12 cellular contexts compared by ENCODE assay signal in genomic region chr2:213022987-213023386, GRCh38.
DNase-seq lines count a peak whose midpoint lies in the region; ATAC-seq and TF ChIP-seq lines count a peak whose summit lies in the region.
"Had no signal": no experiment of that assay in that cellular context is flagged by ENCODE, and none has a peak within 500 bp of the region (broad histone marks: within the 10 kb centered on the region; RNA-seq: fewer than 3 reads in every experiment).

No MANE protein-coding gene starts in this region.

- H3K4me3 Mint-ChIP-seq in activated T-helper 2 cell treated with anti-CD3 and anti-CD28 coated beads, Interferon-gamma antibody, Interleukin-2, Interleukin-4, amounts not matched to agents 10 μg/mL and 5 μg/mL and 100 μg/mL, durations not matched to agents 14 hours and 24 hours and 36 hours (ENCODE audit: low read depth), result no peak overlapping the region
- H3K4me3 Mint-ChIP-seq: activated CD4-positive, alpha-beta T cell treated with anti-CD3 and anti-CD28 coated beads, Interleukin-2, amount 10 ng/mL, durations not matched to agents 7 days and 5 days had no signal

- H2AFZ ChIP-seq in OCI-LY7 (ENCODE audit: low read length), result peak overlapping the region; percentile 14; the same call in 1 of the 2 replicates

- peaks cover 19% of the 10 kb centered on the region for H3K27me3 Mint-ChIP-seq in activated T-helper 2 cell treated with anti-CD3 and anti-CD28 coated beads, Interferon-gamma antibody, Interleukin-2, Interleukin-4, amounts not matched to agents 10 μg/mL and 5 μg/mL and 100 μg/mL, durations not matched to agents 14 hours and 24 hours and 36 hours (ENCODE audit: low read depth)

- H3K4me3 ChIP-seq in OCI-LY7 (ENCODE audit: low read depth, low read length, poor library complexity, severe bottlenecking) (no peak overlapping the region), Peyer's patch (no peak overlapping the region)
- H3K4me3 ChIP-seq: left lung had no signal

- no peak for TF ChIP-seq POLR2A in Peyer's patch (IDR thresholded peaks at IDR 0.05)

- H3K79me2 ChIP-seq in OCI-LY7 (ENCODE audit: insufficient read depth, low read depth, low read length), result no peaks in the 10 kb centered on the region

- ATAC-seq in GM18499 (IDR thresholded peaks at IDR 0.05; ENCODE audit: insufficient read depth, unreplicated experiment) (peak; percentile 53), GM19455 (IDR thresholded peaks at IDR 0.05; ENCODE audit: unreplicated experiment) (peak; percentile 62), HG02938 (IDR thresholded peaks at IDR 0.05; ENCODE audit: unreplicated experiment) (peak; percentile 65)
- ATAC-seq: left lung had no signal

- peaks cover 24% of the 10 kb centered on the region for H3K4me1 Mint-ChIP-seq in activated T-helper 2 cell treated with anti-CD3 and anti-CD28 coated beads, Interferon-gamma antibody, Interleukin-2, Interleukin-4, amounts not matched to agents 10 μg/mL and 5 μg/mL and 100 μg/mL, durations not matched to agents 14 hours and 24 hours and 36 hours (ENCODE audit: low read depth)

- peak overlapping the region; percentile 51 for H3K4me2 ChIP-seq in OCI-LY7 (ENCODE audit: low read length)

- POLR2A ChIA-PET in OCI-LY7 (lab: Charles Lee), result interaction anchor here (0.6 to 4.5 kb wide), 10 partner anchors 9 to 535 kb away, joined by 3 to 21 read pairs (median 3); no protein-coding TSS in a partner anchor

- TF ChIP-seq CTCF in OCI-LY7 (conservative IDR thresholded peaks at IDR 0.05; ENCODE audit: low read length) (no peak), Peyer's patch (IDR thresholded peaks at IDR 0.05) (no peak)

- H4K20me1 ChIP-seq in OCI-LY7 (ENCODE audit: insufficient read depth, low read length), result no peaks in the 10 kb centered on the region

- H3K9me2 ChIP-seq in OCI-LY7 (ENCODE audit: insufficient read depth, low read length), result no peaks in the 10 kb centered on the region

- no peaks in the 10 kb centered on the region for H3K9me3 Mint-ChIP-seq in activated T-helper 2 cell treated with anti-CD3 and anti-CD28 coated beads, Interferon-gamma antibody, Interleukin-2, Interleukin-4, amounts not matched to agents 10 μg/mL and 5 μg/mL and 100 μg/mL, durations not matched to agents 14 hours and 24 hours and 36 hours

- no peak overlapping the region for H3K27ac Mint-ChIP-seq in activated T-helper 2 cell treated with anti-CD3 and anti-CD28 coated beads, Interferon-gamma antibody, Interleukin-2, Interleukin-4, amounts not matched to agents 10 μg/mL and 5 μg/mL and 100 μg/mL, durations not matched to agents 14 hours and 24 hours and 36 hours
- H3K27ac Mint-ChIP-seq: activated CD4-positive, alpha-beta T cell treated with anti-CD3 and anti-CD28 coated beads, Interleukin-2, amount 10 ng/mL, durations not matched to agents 7 days and 5 days had no signal

- peaks cover 17% of the 10 kb centered on the region for H3K4me1 ChIP-seq in OCI-LY7 (ENCODE audit: insufficient read depth, low read length, poor library complexity, severe bottlenecking)
- H3K4me1 ChIP-seq in Peyer's patch, result no peaks in the 10 kb centered on the region
- H3K4me1 ChIP-seq: left lung had no signal

- no TSS peak for BruUV-seq in OCI-LY7 (replicated peaks; lab: Mats Ljungman, UMichigan)

- peak overlapping the region; percentile 64 for H3K27ac ChIP-seq in OCI-LY7 (ENCODE audit: low read depth, low read length, poor library complexity, severe bottlenecking)
- no peak overlapping the region for H3K27ac ChIP-seq in Peyer's patch
- H3K27ac ChIP-seq: left lung had no signal

- intact Hi-C loops in OCI-LY7 (cut with micrococcal nuclease; ENCODE audit: unreplicated experiment), result no loop called here
- intact Hi-C loops in activated T-helper 2 cell treated with anti-CD3 and anti-CD28 coated beads, Interferon-gamma antibody, Interleukin-2, Interleukin-4, amounts not matched to agents 10 μg/mL and 5 μg/mL and 100 μg/mL, durations not matched to agents 14 hours and 24 hours and 36 hours (cut with micrococcal nuclease), result loop anchor here (1.0 to 5.0 kb wide), 7 partner anchors 9 to 291 kb away; no protein-coding TSS in a partner anchor

- DNase-seq in OCI-LY7 (ENCODE audit: low spot score) (peak; percentile 65), Peyer's patch (no peak), AG08395 (ENCODE audit: low spot score) (no peak), HUDEP-2 (lab: John Stamatoyannopoulos, UW; ENCODE audit: unreplicated experiment in 76 of 76) (no peak)
- no peak for DNase-seq in activated T-helper 2 cell treated with anti-CD3 and anti-CD28 coated beads, Interferon-gamma antibody, Interleukin-2, Interleukin-4, amounts not matched to agents 10 μg/mL and 5 μg/mL and 100 μg/mL, durations not matched to agents 14 hours and 24 hours and 36 hours (ENCODE audit: low spot score)
- DNase-seq: activated CD4-positive, alpha-beta T cell treated with anti-CD3 and anti-CD28 coated beads, Interleukin-2, amount 10 ng/mL, durations not matched to agents 7 days and 5 days; left lung; NCI-H1436; SHP77 had no signal

- H3K9me3 ChIP-seq in OCI-LY7 (ENCODE audit: low read length), result no peaks in the 10 kb centered on the region
- H3K9me3 ChIP-seq in Peyer's patch, result no peaks in the 10 kb centered on the region
- H3K9me3 ChIP-seq: left lung had no signal

- CTCF ChIA-PET in OCI-LY7 (lab: Charles Lee; ENCODE audit: unreplicated experiment), result no interaction called here

- peaks cover 17% of the 10 kb centered on the region for H3K36me3 Mint-ChIP-seq in activated T-helper 2 cell treated with anti-CD3 and anti-CD28 coated beads, Interferon-gamma antibody, Interleukin-2, Interleukin-4, amounts not matched to agents 10 μg/mL and 5 μg/mL and 100 μg/mL, durations not matched to agents 14 hours and 24 hours and 36 hours (ENCODE audit: low read depth)

- no peaks in the 10 kb centered on the region for H3K27me3 ChIP-seq in Peyer's patch
- H3K27me3 ChIP-seq: left lung had no signal

- H3K36me3 ChIP-seq in OCI-LY7 (ENCODE audit: insufficient read depth, low read length) (peaks cover 20% of the 10 kb centered on the region), Peyer's patch (no peaks in the 10 kb centered on the region)
- H3K36me3 ChIP-seq: left lung had no signal
